Comparison of ENCODE assay signal across 38 cellular contexts in genomic region chr15:42001236-42001635, GRCh38. TPM values are rescaled to one million over a fixed set of nuclear protein-coding genes. Genes with fewer than 3 reads are reported as not detected.
"Had no signal": no experiment of that assay in that cellular context is flagged by ENCODE, and none has a peak within 500 bp of the region (broad histone marks: within the 10 kb centered on the region; RNA-seq: fewer than 3 reads in every experiment).

No MANE protein-coding gene starts in this region.

- H3K27me3 ChIP-seq: adrenal gland, body of pancreas, cardiac muscle cell, colonic mucosa, esophagus squamous epithelium, gastroesophageal sphincter had no signal

- FAIRE-seq: endometrium, endothelial cell of umbilical vein had no signal

- H3K9me3 ChIP-seq: adrenal gland, body of pancreas, colonic mucosa, esophagus squamous epithelium, gastroesophageal sphincter had no signal

- H3K27ac ChIP-seq: adrenal gland, body of pancreas, cardiac muscle cell, colonic mucosa, epithelial cell of prostate, esophagus squamous epithelium, gastroesophageal sphincter had no signal

- DNase-seq: activated CD4-positive, alpha-beta memory T cell treated with anti-CD3 and anti-CD28 coated beads for 36 hours; activated CD4-positive, alpha-beta T cell treated with anti-CD3 and anti-CD28 coated beads for 36 hours; activated CD4-positive, alpha-beta T cell treated with anti-CD3 and anti-CD28 coated beads, Interleukin-2, amount 10 ng/mL, durations not matched to agents 24 days and 14 days; activated CD4-positive, CD25-positive, alpha-beta regulatory T cell; activated CD4-positive, CD25-positive, alpha-beta regulatory T cell treated with anti-CD3 and anti-CD28 coated beads, Interleukin-2, amount 50 U/mL, for 72 hours; activated CD8-positive, alpha-beta memory T cell treated with anti-CD3 and anti-CD28 coated beads, Interleukin-2, amount 10 ng/mL, durations not matched to agents 7 days and 5 days; activated CD8-positive, alpha-beta memory T cell treated with anti-CD3 and anti-CD28 coated beads, Interleukin-2, amount 50 U/mL, for 4 hours; activated CD8-positive, alpha-beta T cell treated with anti-CD3 and anti-CD28 coated beads, Interleukin-2, amount 10 ng/mL, durations not matched to agents 7 days and 5 days; activated effector memory CD4-positive, alpha-beta T cell treated with anti-CD3 and anti-CD28 coated beads, Interleukin-2, amount 50 U/mL, for 16 hours; activated naive CD4-positive, alpha-beta T cell treated with anti-CD3 and anti-CD28 coated beads for 36 hours; activated naive CD8-positive, alpha-beta T cell treated with anti-CD3 and anti-CD28 coated beads for 36 hours; activated naive CD8-positive, alpha-beta T cell treated with anti-CD3 and anti-CD28 coated beads, Interleukin-2, amount 50 U/mL, for 24 hours; activated T-cell treated with anti-CD3 and anti-CD28 coated beads, Interleukin-2, amount 50 U/mL, for 1 hour; activated T-cell treated with anti-CD3 and anti-CD28 coated beads, Interleukin-2, amount 50 U/mL, for 48 hours; adrenal gland; amygdala; aorta; body of pancreas; central memory CD4-positive, alpha-beta T cell; cerebellar nuclear complex; colonic mucosa; effector CD8-positive, alpha-beta T cell; esophagus squamous epithelium; foreskin melanocyte; T-helper 2 cell had no signal

- H3K36me3 ChIP-seq: adrenal gland, cardiac muscle cell, colonic mucosa, esophagus squamous epithelium, gastroesophageal sphincter had no signal

- ATAC-seq: activated CD4-positive, alpha-beta T cell treated with anti-CD3 and anti-CD28 coated beads for 36 hours; activated CD8-positive, alpha-beta memory T cell treated with anti-CD3 and anti-CD28 coated beads, Interleukin-2, amount 10 ng/mL, durations not matched to agents 7 days and 5 days; activated CD8-positive, alpha-beta T cell treated with anti-CD3 and anti-CD28 coated beads, Interleukin-2, amount 10 ng/mL, durations not matched to agents 7 days and 5 days; activated naive CD8-positive, alpha-beta T cell treated with anti-CD3 and anti-CD28 coated beads, Interleukin-2, amount 50 U/mL, for 24 hours; body of pancreas; gastroesophageal sphincter had no signal

- H3K4me1 ChIP-seq: adrenal gland, body of pancreas, colonic mucosa, gastroesophageal sphincter had no signal

- H3K4me3 ChIP-seq: adrenal gland, body of pancreas, cardiac muscle cell, colonic mucosa, esophagus squamous epithelium, gastroesophageal sphincter had no signal

RNA-seq across cellular contexts. Expression of gene PLA2G4E, which starts 19.6 kb away (rescaled TPM):
- total RNA-seq: activated CD4-positive, alpha-beta memory T cell treated with anti-CD3 and anti-CD28 coated beads for 36 hours; activated CD4-positive, alpha-beta T cell treated with anti-CD3 and anti-CD28 coated beads for 36 hours; activated CD4-positive, alpha-beta T cell treated with anti-CD3 and anti-CD28 coated beads, Interleukin-2, amount 10 ng/mL, durations not matched to agents 24 days and 14 days; activated CD8-positive, alpha-beta memory T cell treated with anti-CD3 and anti-CD28 coated beads for 36 hours; activated CD8-positive, alpha-beta T cell treated with anti-CD3 and anti-CD28 coated beads, Interleukin-2, amount 10 ng/mL, durations not matched to agents 7 days and 5 days; activated naive CD4-positive, alpha-beta T cell treated with anti-CD3 and anti-CD28 coated beads for 36 hours; activated naive CD8-positive, alpha-beta T cell treated with anti-CD3 and anti-CD28 coated beads for 36 hours; activated T-helper 1 cell treated with anti-CD3 and anti-CD28 coated beads, Interleukin-12 subunit alpha, Interleukin-12 subunit beta, Interleukin-2, Interleukin-4 antibody, amounts not matched to agents 30 ng/mL and 10 ng/mL and 1 ng/mL, durations not matched to agents 14 hours and 24 hours and 36 hours; activated T-helper 2 cell treated with anti-CD3 and anti-CD28 coated beads, Interferon-gamma antibody, Interleukin-2, Interleukin-4, amounts not matched to agents 10 μg/mL and 5 μg/mL and 100 μg/mL, durations not matched to agents 14 hours and 24 hours and 36 hours; aorta; body of pancreas; dermis microvascular lymphatic vessel endothelial cell; endothelial cell of umbilical vein; fibroblast of lung; fibroblast of villous mesenchyme; glomerular endothelial cell; T-helper 1 cell treated with Interleukin-12 subunit alpha and Interleukin-12 subunit beta and Interleukin-4 antibody, amounts not matched to agents 30 ng/mL and 1 ng/mL, for 36 hours had no signal
- polyA plus RNA-seq: aorta, cardiac muscle cell, endothelial cell of umbilical vein, fibroblast of lung had no signal
